ENCODE assay signal across 8 cellular contexts in genomic region chr6:122491915-122492537, GRCh38. TPM values are rescaled to one million over a fixed set of nuclear protein-coding genes. Genes with fewer than 3 reads are reported as not detected.
A peak's percentile ranks its signal among the peaks of the same experiment; 100 is the strongest.
DNase-seq lines count a peak whose midpoint lies in the region; ATAC-seq lines count a peak whose summit lies in the region.

No MANE protein-coding gene starts in this region.

- no peak overlapping the region for H3K4me2 ChIP-seq in mesenchymal stem cell (ENCODE audit: low read length, poor library complexity, severe bottlenecking)

- H2BK15ac ChIP-seq in mesenchymal stem cell (ENCODE audit: low read depth, poor library complexity, severe bottlenecking), result no peak overlapping the region

- no peak overlapping the region for H4K8ac ChIP-seq in mesenchymal stem cell (ENCODE audit: low read length)

- no peak overlapping the region for H2BK120ac ChIP-seq in mesenchymal stem cell (ENCODE audit: low read depth, low read length)

- H3K4me3 ChIP-seq in mesenchymal stem cell (ENCODE audit: insufficient read depth in 1 of 2, low read depth in 1 of 2, low read length in 2 of 2), result peak overlapping the region in 1 of 2 experiments; percentile 29

- no peak overlapping the region for H3K4ac ChIP-seq in mesenchymal stem cell (ENCODE audit: low read depth in 1 of 2, low read length in 2 of 2)

- H3K79me1 ChIP-seq in mesenchymal stem cell (replicated peaks; ENCODE audit: low read length, poor library complexity, severe bottlenecking), result no peaks in the 10 kb centered on the region

- H3K18ac ChIP-seq in mesenchymal stem cell (ENCODE audit: low read depth in 1 of 2, low read length in 2 of 2), result no peak overlapping the region

- no peaks in the 10 kb centered on the region for H3K4me1 ChIP-seq in mesenchymal stem cell (ENCODE audit: control insufficient read depth, insufficient read depth, low read depth, low read length)

- no peak overlapping the region for H2AFZ ChIP-seq in mesenchymal stem cell (ENCODE audit: low read depth, low read length)

- H3K14ac ChIP-seq in mesenchymal stem cell (ENCODE audit: low read length in 2 of 2), result no peak overlapping the region

- H3K23ac ChIP-seq in mesenchymal stem cell (ENCODE audit: low read length in 2 of 2), result no peak overlapping the region

- WGBS in mesenchymal stem cell, result 67% methylated on average over 7 of the region's 7 CpGs

- no peak overlapping the region for H2BK12ac ChIP-seq in mesenchymal stem cell (ENCODE audit: low read length in 2 of 2)

- H4K91ac ChIP-seq in mesenchymal stem cell (ENCODE audit: low read length), result no peak overlapping the region

- H3K36me3 ChIP-seq in mesenchymal stem cell (ENCODE audit: control insufficient read depth in 1 of 2, insufficient read depth in 2 of 2, low read depth in 1 of 2, low read length in 2 of 2), result no peaks in the 10 kb centered on the region

- no peak overlapping the region for H2BK5ac ChIP-seq in mesenchymal stem cell (ENCODE audit: low read depth, low read length, poor library complexity, severe bottlenecking)

- peak overlapping the region; percentile 48 for H3K9ac ChIP-seq in mesenchymal stem cell (ENCODE audit: low read length)

- ATAC-seq in GM19463 (IDR thresholded peaks at IDR 0.05; ENCODE audit: unreplicated experiment), result peak; percentile 92
- peak; percentile 95 for ATAC-seq in HG03521 (IDR thresholded peaks at IDR 0.05; ENCODE audit: unreplicated experiment)

- H3K27ac ChIP-seq in mesenchymal stem cell (ENCODE audit: low read length, poor library complexity, severe bottlenecking), result no peak overlapping the region

- no peak overlapping the region for H2AK5ac ChIP-seq in mesenchymal stem cell (ENCODE audit: low read length, severe bottlenecking)

- peak; percentile 9 for DNase-seq in COR-L47 (lab: John Stamatoyannopoulos, UW)
- DNase-seq in NCI-H69 (lab: John Stamatoyannopoulos, UW), result peak; percentile 88
- DNase-seq in activated CD4-positive, alpha-beta T cell treated with anti-CD3 and anti-CD28 coated beads, Interleukin-2, amount 50 U/mL, for 24 hours (ENCODE audit: low read depth in 1 of 2, low spot score in 1 of 2), result peak; percentile 26 to 45
- DNase-seq in dermis microvascular lymphatic vessel endothelial cell (ENCODE audit: low read depth in 2 of 2), result peak; percentile 33 to 68
- peak; percentile 76 for DNase-seq in mesenchymal stem cell
- DNase-seq in stimulated activated CD8-positive, alpha-beta memory T cell treated with anti-CD3 and anti-CD28 coated beads, Interleukin-2, amount 100 ng/mL, for 48 hours (ENCODE audit: low read depth in 2 of 2), result peak; percentile 20 to 49

- H3K27me3 ChIP-seq in mesenchymal stem cell (ENCODE audit: control insufficient read depth in 1 of 2, insufficient read depth in 1 of 2, low read length in 2 of 2), result no peaks in the 10 kb centered on the region

- H3K9me3 ChIP-seq in mesenchymal stem cell (ENCODE audit: control insufficient read depth, low read length), result peaks cover 15% of the 10 kb centered on the region

RNA-seq across cellular contexts. Expression of gene SERINC1, which starts 20.4 kb away (rescaled TPM):
- 164 and 205 TPM in 2 replicates for total RNA-seq in dermis microvascular lymphatic vessel endothelial cell
- polyA plus RNA-seq in mesenchymal stem cell (2013, experiment 1 of 2), result 159 TPM
- 173 TPM for polyA plus RNA-seq in mesenchymal stem cell (2013, experiment 2 of 2)

Comparison
In these comparisons a context has a peak if more than half of its experiments do, and no peak if none do; other contexts are left out.
1. DNase-seq: peak in every context shown above with its lines; median percentile 88 in NCI-H69; 76 in mesenchymal stem cell; 50 in dermis microvascular lymphatic vessel endothelial cell; 36 in activated CD4-positive, alpha-beta T cell treated with anti-CD3 and anti-CD28 coated beads, Interleukin-2, amount 50 U/mL, for 24 hours; 34 in stimulated activated CD8-positive, alpha-beta memory T cell treated with anti-CD3 and anti-CD28 coated beads, Interleukin-2, amount 100 ng/mL, for 48 hours; 9 in COR-L47.